33 cellular contexts compared by ENCODE assay signal in the genomic region with DNA sequence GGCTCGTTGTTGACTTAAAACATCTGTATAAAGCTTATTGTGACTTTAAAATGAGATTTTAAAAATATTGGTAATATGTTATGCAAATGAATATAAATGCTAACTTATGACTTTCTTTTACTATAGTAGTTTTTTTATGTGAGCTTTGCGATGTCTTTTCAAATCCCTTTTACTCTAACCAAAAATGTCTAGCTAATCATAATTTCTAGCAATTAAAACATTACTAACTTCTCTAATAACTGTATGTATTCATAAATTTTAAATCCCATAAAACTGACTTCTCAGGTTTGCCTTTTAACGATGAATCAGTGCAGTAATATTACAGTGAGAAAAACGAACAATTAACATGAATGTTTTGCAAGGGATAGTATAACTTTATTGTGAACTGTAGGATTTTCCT.
"Had no signal": no experiment of that assay in that cellular context is flagged by ENCODE, and none has a peak within 500 bp of the region (broad histone marks: within the 10 kb centered on the region; RNA-seq: fewer than 3 reads in every experiment).

No MANE protein-coding gene starts in this region.

- FAIRE-seq: astrocyte, TTC549 had no signal

- H3K36me3 ChIP-seq: adrenal gland, brain microvascular endothelial cell had no signal

- H3K27me3 ChIP-seq: adrenal gland, body of pancreas, brain microvascular endothelial cell, breast epithelium had no signal

- DNase-seq: activated B cell treated with CpG ODN at 0.5 μM for 24 hours; activated CD4-positive, alpha-beta memory T cell treated with anti-CD3 and anti-CD28 coated beads for 36 hours; activated CD4-positive, alpha-beta T cell treated with anti-CD3 and anti-CD28 coated beads for 4 hours; activated CD4-positive, alpha-beta T cell treated with anti-CD3 and anti-CD28 coated beads, Interleukin-2, amount 10 ng/mL, durations not matched to agents 24 days and 14 days; activated CD4-positive, alpha-beta T cell treated with anti-CD3 and anti-CD28 coated beads, Interleukin-2, amount 50 U/mL, for 1 hour; activated CD4-positive, alpha-beta T cell treated with anti-CD3 and anti-CD28 coated beads, Interleukin-2, amount 50 U/mL, for 4 hours; activated CD4-positive, CD25-positive, alpha-beta regulatory T cell treated with anti-CD3 and anti-CD28 coated beads, Interleukin-2, amount 50 U/mL, for 72 hours; activated CD8-positive, alpha-beta memory T cell treated with anti-CD3 and anti-CD28 coated beads, Interleukin-2, amount 50 U/mL, for 4 hours; activated CD8-positive, alpha-beta T cell treated with anti-CD3 and anti-CD28 coated beads for 36 hours; activated effector memory CD4-positive, alpha-beta T cell treated with anti-CD3 and anti-CD28 coated beads, Interleukin-2, amount 50 U/mL, for 16 hours; activated gamma-delta T cell treated with Interleukin-2 at 50 U/mL for 16 hours; activated naive CD4-positive, alpha-beta T cell; activated naive CD4-positive, alpha-beta T cell treated with anti-CD3 and anti-CD28 coated beads for 36 hours; activated naive CD4-positive, alpha-beta T cell treated with anti-CD3 and anti-CD28 coated beads, Interleukin-2, amount 50 U/mL, for 16 hours; activated naive CD8-positive, alpha-beta T cell treated with anti-CD3 and anti-CD28 coated beads for 36 hours; activated T-cell treated with anti-CD3 and anti-CD28 coated beads for 4 hours; activated T-cell treated with anti-CD3 and anti-CD28 coated beads, Interleukin-2, amount 50 U/mL, for 1 hour; activated T-cell treated with anti-CD3 and anti-CD28 coated beads, Interleukin-2, amount 50 U/mL, for 4 hours; activated T-cell treated with anti-CD3 and anti-CD28 coated beads, Interleukin-2, amount 50 U/mL, for 72 hours; adrenal gland; amniotic stem cell; aorta; body of pancreas; brain microvascular endothelial cell; central memory CD4-positive, alpha-beta T cell; T-helper 2 cell; T-helper 9 cell had no signal

- ATAC-seq: activated CD8-positive, alpha-beta T cell treated with anti-CD3 and anti-CD28 coated beads for 36 hours; activated naive CD4-positive, alpha-beta T cell treated with anti-CD3 and anti-CD28 coated beads, Interleukin-2, amount 50 U/mL, for 72 hours; activated T-cell treated with anti-CD3 and anti-CD28 coated beads, Interleukin-2, amount 50 U/mL, for 4 hours; activated T-cell treated with anti-CD3 and anti-CD28 coated beads, Interleukin-2, amount 50 U/mL, for 72 hours; activated T-helper 17 cell treated with anti-CD3 and anti-CD28 coated beads, Interleukin-2, amount 50 U/mL, for 72 hours; body of pancreas had no signal

- H3K9me3 ChIP-seq: adrenal gland, body of pancreas, breast epithelium had no signal

- H3K4me3 ChIP-seq: adrenal gland, body of pancreas, breast epithelium had no signal

- H3K4me1 ChIP-seq: adrenal gland, breast epithelium had no signal

- H3K27ac ChIP-seq: adrenal gland, body of pancreas, brain microvascular endothelial cell, breast epithelium, VCaP had no signal
